In genomic region chr10:84412482-84412881, GRCh38 we compare ENCODE assay signal across 22 cellular contexts.
"Had no signal": no experiment of that assay in that cellular context is flagged by ENCODE, and none has a peak within 500 bp of the region (broad histone marks: within the 10 kb centered on the region; RNA-seq: fewer than 3 reads in every experiment).

No MANE protein-coding gene starts in this region.

- H3K4me1 Mint-ChIP-seq: neural crest cell had no signal

- DNase-seq: effector memory CD4-positive, alpha-beta T cell; esophagus squamous epithelium; foreskin keratinocyte; head of caudate nucleus; kidney; left cardiac atrium; left ventricle myocardium inferior; lower lobe of right lung; natural killer cell; sigmoid colon; stimulated activated CD4-positive, alpha-beta T cell treated with anti-CD3 and anti-CD28 coated beads, Interleukin-2, amount 100 ng/mL, for 24 hours; stimulated activated CD4-positive, alpha-beta T cell treated with anti-CD3 and anti-CD28 coated beads, Interleukin-4, amount 100 ng/mL, for 4 hours; stimulated activated naive B cell treated with anti-CD40 and anti-IgM and Interleukin-4, amounts not matched to agents 10 μg/mL and 1 μg/mL and 100 μg/mL, for 72 hours; thyroid gland; upper lobe of left lung; uterus had no signal

- H3K4me3 Mint-ChIP-seq: memory B cell; mesothelial cell of epicardium; natural killer cell; neural crest cell; stimulated activated naive B cell treated with anti-CD40 and anti-IgM and Interleukin-4, amounts not matched to agents 10 μg/mL and 1 μg/mL and 100 μg/mL, for 72 hours had no signal

- H3K27me3 Mint-ChIP-seq: memory B cell; stimulated activated naive B cell treated with anti-CD40 and anti-IgM and Interleukin-4, amounts not matched to agents 10 μg/mL and 1 μg/mL and 100 μg/mL, for 72 hours had no signal

- H3K4me3 ChIP-seq: esophagus squamous epithelium, hepatocyte, left ventricle myocardium inferior, lower lobe of right lung, right atrium auricular region, sigmoid colon, skin epidermis, thyroid gland, upper lobe of left lung, uterus had no signal

- H3K27ac Mint-ChIP-seq: memory B cell; mesothelial cell of epicardium; natural killer cell; stimulated activated naive B cell treated with anti-CD40 and anti-IgM and Interleukin-4, amounts not matched to agents 10 μg/mL and 1 μg/mL and 100 μg/mL, for 72 hours had no signal
